Comparison of ENCODE assay signal across 9 cellular contexts in the genomic region with DNA sequence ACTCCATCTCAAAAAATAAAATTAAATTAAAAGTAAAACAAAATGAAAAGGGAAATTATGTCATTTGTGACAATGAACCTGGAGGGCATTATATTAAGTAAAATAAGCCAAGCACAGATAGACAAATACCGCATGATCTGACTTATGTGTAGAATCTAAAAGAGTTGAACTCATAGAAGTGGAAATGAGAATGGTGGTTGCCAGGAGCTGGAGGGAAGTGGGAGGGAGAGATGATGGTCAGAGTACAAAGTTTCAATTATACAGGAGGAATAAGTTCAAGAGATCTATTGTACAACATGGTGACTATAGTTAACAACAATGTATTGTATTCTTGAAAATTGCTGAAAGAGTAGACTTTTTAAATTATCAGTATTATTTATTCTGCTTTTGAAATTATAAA.
"Had no signal": no experiment of that assay in that cellular context is flagged by ENCODE, and none has a peak within 500 bp of the region (broad histone marks: within the 10 kb centered on the region; RNA-seq: fewer than 3 reads in every experiment).

No MANE protein-coding gene starts in this region.

- DNase-seq: GM23248, GOT3, H7, HFFc6, KBM-7 had no signal

- H3K4me1 ChIP-seq: HAP-1 had no signal

- H3K4me3 ChIP-seq: GM23248, HAP-1 had no signal

- H3K27ac Mint-ChIP-seq: HFFc6, IgD-negative memory B cell had no signal

- H3K9me3 ChIP-seq: HAP-1 had no signal

- H3K27ac ChIP-seq: GM23248 had no signal

- ATAC-seq: HCT116 had no signal

- FAIRE-seq: HTR-8/SVneo had no signal

- H3K36me3 Mint-ChIP-seq: IgD-negative memory B cell had no signal
